In genomic region chr1:24508911-24509310, GRCh38 we compare ENCODE assay signal across 15 cellular contexts. TPM values are rescaled to one million over a fixed set of nuclear protein-coding genes. Genes with fewer than 3 reads are reported as not detected.
DNase-seq lines count a peak whose midpoint lies in the region; ATAC-seq and TF ChIP-seq lines count a peak whose summit lies in the region.
"Had no signal": no experiment of that assay in that cellular context is flagged by ENCODE, and none has a peak within 500 bp of the region (broad histone marks: within the 10 kb centered on the region; RNA-seq: fewer than 3 reads in every experiment).

No MANE protein-coding gene starts in this region.

- peak overlapping the region; percentile 91 for H3K27ac Mint-ChIP-seq in activated CD4-positive, alpha-beta T cell treated with anti-CD3 and anti-CD28 coated beads, Interleukin-2, amount 10 ng/mL, durations not matched to agents 7 days and 5 days
- peak overlapping the region; percentile 92 to 100 (median 98) for H3K27ac Mint-ChIP-seq in CD4-positive, CD25-positive, alpha-beta regulatory T cell
- H3K27ac Mint-ChIP-seq in WTC11: no peak overlapping the region

- no peak overlapping the region for H3K4me3 Mint-ChIP-seq in activated CD4-positive, alpha-beta T cell treated with anti-CD3 and anti-CD28 coated beads, Interleukin-2, amount 10 ng/mL, durations not matched to agents 7 days and 5 days
- peak overlapping the region; percentile 76 to 99 (median 90) for H3K4me3 Mint-ChIP-seq in CD4-positive, CD25-positive, alpha-beta regulatory T cell
- no peak overlapping the region for H3K4me3 Mint-ChIP-seq in WTC11

- H3K9me3 Mint-ChIP-seq in activated CD4-positive, alpha-beta T cell treated with anti-CD3 and anti-CD28 coated beads, Interleukin-2, amount 10 ng/mL, durations not matched to agents 7 days and 5 days: peaks cover 8% of the 10 kb centered on the region
- H3K9me3 Mint-ChIP-seq in CD4-positive, CD25-positive, alpha-beta regulatory T cell: peaks cover 0 to 2% (median 0%) of the 10 kb centered on the region in 7 donors
- H3K9me3 Mint-ChIP-seq in WTC11: no peaks in the 10 kb centered on the region

- POLR2A ChIA-PET in activated CD4-positive, alpha-beta T cell treated with anti-CD3 and anti-CD28 coated beads, Interleukin-2, amount 10 ng/mL, durations not matched to agents 7 days and 5 days (lab: Charles Lee): no interaction called here
- POLR2A ChIA-PET in WTC11 (lab: Charles Lee): no interaction called here

- DNase-seq in activated CD4-positive, alpha-beta T cell treated with anti-CD3 and anti-CD28 coated beads, Interleukin-2, amount 10 ng/mL, durations not matched to agents 7 days and 5 days: no peak
- no peak for DNase-seq in activated CD4-positive, alpha-beta T cell treated with anti-CD3 and anti-CD28 coated beads for 1 hour
- no peak for DNase-seq in CD4-positive, CD25-positive, alpha-beta regulatory T cell
- DNase-seq in WTC11 (ENCODE audit: low spot score): no peak
- DNase-seq in effector memory CD4-positive, alpha-beta T cell: no peak
- no peak for DNase-seq in suprapubic skin (ENCODE audit: low spot score in 2 of 2)
- no peak for DNase-seq in NCI-H524 treated with DMSO at 0.1 percent for 48 hours (lab: John Stamatoyannopoulos, UW)
- DNase-seq: GOT3, KG1, NCI-H1092 treated with DMSO at 0.1 percent for 48 hours, NCI-H1694 treated with DMSO at 0.1 percent for 48 hours had no signal

- no peak for TF ChIP-seq POLR2A in suprapubic skin (IDR thresholded peaks at IDR 0.05)

- no peaks in the 10 kb centered on the region for H3K9me3 ChIP-seq in CD4-positive, CD25-positive, alpha-beta regulatory T cell (ENCODE audit: control insufficient read depth in 2 of 2, low read length in 2 of 2)
- H3K9me3 ChIP-seq in effector memory CD4-positive, alpha-beta T cell (ENCODE audit: control insufficient read depth, low read length): no peaks in the 10 kb centered on the region
- H3K9me3 ChIP-seq in suprapubic skin: no peaks in the 10 kb centered on the region
- H3K9me3 ChIP-seq: BLaER1 treated with 17β-estradiol and CSF1 and Interleukin-3, amounts not matched to agents 10 nM and 100 nM had no signal

- TF ChIP-seq EP300 in suprapubic skin (IDR thresholded peaks at IDR 0.05): no peak

- peak overlapping the region; percentile 97 for H3K27ac ChIP-seq in CD4-positive, CD25-positive, alpha-beta regulatory T cell (ENCODE audit: insufficient read depth, low read length, poor library complexity, severe bottlenecking)
- peak overlapping the region; percentile 97 for H3K27ac ChIP-seq in effector memory CD4-positive, alpha-beta T cell (ENCODE audit: insufficient read depth, low read length, poor library complexity, severe bottlenecking)
- H3K27ac ChIP-seq in suprapubic skin: no peak overlapping the region
- H3K27ac ChIP-seq: BLaER1 treated with 17β-estradiol and CSF1 and Interleukin-3, amounts not matched to agents 10 nM and 100 nM had no signal

- CTCF ChIA-PET in activated CD4-positive, alpha-beta T cell treated with anti-CD3 and anti-CD28 coated beads, Interleukin-2, amount 10 ng/mL, durations not matched to agents 7 days and 5 days (lab: Charles Lee): interaction anchor here (0.7 to 1.7 kb wide), 2 partner anchors 17 to 22 kb away, joined by 3 read pairs; no protein-coding TSS in a partner anchor
- CTCF ChIA-PET in WTC11 (lab: Charles Lee): no interaction called here

- peaks cover 19% of the 10 kb centered on the region for H3K36me3 ChIP-seq in CD4-positive, CD25-positive, alpha-beta regulatory T cell (ENCODE audit: control insufficient read depth, insufficient read depth, low read length)
- peaks cover 12% of the 10 kb centered on the region for H3K36me3 ChIP-seq in effector memory CD4-positive, alpha-beta T cell (ENCODE audit: control insufficient read depth, insufficient read depth, low read length)
- H3K36me3 ChIP-seq in suprapubic skin: no peaks in the 10 kb centered on the region
- H3K36me3 ChIP-seq: BLaER1 treated with 17β-estradiol and CSF1 and Interleukin-3, amounts not matched to agents 10 nM and 100 nM had no signal

- TF ChIP-seq CTCF in WTC11 (IDR thresholded peaks at IDR 0.05) (no peak), suprapubic skin (IDR thresholded peaks at IDR 0.05) (no peak)

- H3K27me3 Mint-ChIP-seq in activated CD4-positive, alpha-beta T cell treated with anti-CD3 and anti-CD28 coated beads, Interleukin-2, amount 10 ng/mL, durations not matched to agents 7 days and 5 days: no peaks in the 10 kb centered on the region
- H3K27me3 Mint-ChIP-seq in CD4-positive, CD25-positive, alpha-beta regulatory T cell: no peaks in the 10 kb centered on the region
- peaks cover 2% of the 10 kb centered on the region for H3K27me3 Mint-ChIP-seq in WTC11 (ENCODE audit: low read depth)

- ATAC-seq in CD4-positive, CD25-positive, alpha-beta regulatory T cell (ENCODE audit: low read depth in 2 of 2): no peak
- ATAC-seq in WTC11 (no peak), HG03460 (IDR thresholded peaks at IDR 0.05; ENCODE audit: unreplicated experiment) (no peak)

- peak overlapping the region; percentile 95 for H3K4me3 ChIP-seq in CD4-positive, CD25-positive, alpha-beta regulatory T cell (ENCODE audit: low read depth, low read length)
- H3K4me3 ChIP-seq in effector memory CD4-positive, alpha-beta T cell (ENCODE audit: insufficient read depth, low read depth, low read length, poor library complexity, severe bottlenecking): no peak overlapping the region
- H3K4me3 ChIP-seq in suprapubic skin: no peak overlapping the region
- H3K4me3 ChIP-seq: BLaER1 treated with 17β-estradiol and CSF1 and Interleukin-3, amounts not matched to agents 10 nM and 100 nM had no signal

- peaks cover 73% of the 10 kb centered on the region for H3K36me3 Mint-ChIP-seq in activated CD4-positive, alpha-beta T cell treated with anti-CD3 and anti-CD28 coated beads, Interleukin-2, amount 10 ng/mL, durations not matched to agents 7 days and 5 days (ENCODE audit: low read depth)
- H3K36me3 Mint-ChIP-seq in CD4-positive, CD25-positive, alpha-beta regulatory T cell: peaks cover 48% of the 10 kb centered on the region
- no peaks in the 10 kb centered on the region for H3K36me3 Mint-ChIP-seq in WTC11

- 96% methylated on average over 5 of the region's 5 CpGs for WGBS in suprapubic skin

- H3K4me1 ChIP-seq in CD4-positive, CD25-positive, alpha-beta regulatory T cell (ENCODE audit: control insufficient read depth, insufficient read depth, low read length, poor library complexity, severe bottlenecking): peaks cover 86% of the 10 kb centered on the region
- H3K4me1 ChIP-seq in effector memory CD4-positive, alpha-beta T cell (ENCODE audit: control insufficient read depth, insufficient read depth, low read length, poor library complexity, severe bottlenecking): peaks cover 81% of the 10 kb centered on the region
- peaks cover 16% of the 10 kb centered on the region for H3K4me1 ChIP-seq in suprapubic skin

- peaks cover 81% of the 10 kb centered on the region for H3K4me1 Mint-ChIP-seq in activated CD4-positive, alpha-beta T cell treated with anti-CD3 and anti-CD28 coated beads, Interleukin-2, amount 10 ng/mL, durations not matched to agents 7 days and 5 days
- H3K4me1 Mint-ChIP-seq in CD4-positive, CD25-positive, alpha-beta regulatory T cell: peaks cover 42 to 86% (median 65%) of the 10 kb centered on the region in 4 donors
- H3K4me1 Mint-ChIP-seq in WTC11: peaks cover 49% of the 10 kb centered on the region

- no peaks in the 10 kb centered on the region for H3K27me3 ChIP-seq in CD4-positive, CD25-positive, alpha-beta regulatory T cell (ENCODE audit: control insufficient read depth, insufficient read depth, low read length)
- H3K27me3 ChIP-seq in effector memory CD4-positive, alpha-beta T cell (replicated peaks; ENCODE audit: control insufficient read depth, insufficient read depth, low read length, poor library complexity, severe bottlenecking): no peaks in the 10 kb centered on the region
- no peaks in the 10 kb centered on the region for H3K27me3 ChIP-seq in suprapubic skin

TF ChIP-seq in WTC11, 78 proteins besides CTCF, POLR2A, EP300 and RAD21 (continues in another document):
- TF ChIP-seq ZBTB43 (CRISPR knock-in tag; IDR thresholded peaks at IDR 0.05) (no peak), NR2C2 (CRISPR knock-in tag; IDR thresholded peaks at IDR 0.05) (no peak), RELA (CRISPR knock-in tag; IDR thresholded peaks at IDR 0.05; ENCODE audit: borderline replicate concordance) (no peak)

RNA-seq across cellular contexts. Expression of gene RCAN3, which starts 6.3 kb away (rescaled TPM):
- total RNA-seq in activated CD4-positive, alpha-beta T cell treated with anti-CD3 and anti-CD28 coated beads, Interleukin-2, amount 10 ng/mL, durations not matched to agents 7 days and 5 days: 100 to 1,000 TPM in 1 of 2 experiments, 10 to 100 TPM in 1; 96.8 to 100 TPM
- total RNA-seq in CD4-positive, CD25-positive, alpha-beta regulatory T cell: 172 TPM
- 100 to 1,000 TPM; 126 to 146 (median 133) TPM for polyA plus RNA-seq in CD4-positive, CD25-positive, alpha-beta regulatory T cell
- total RNA-seq in WTC11 (2021) (16.9 to 23.3 TPM (median 16.9 TPM) in 3 replicates), suprapubic skin (10 to 100 TPM; 27.0 to 29.8 (median 27.5) TPM)

RNA-seq across cellular contexts. Expression of gene NCMAP, which starts 47.0 kb away (rescaled TPM):
- total RNA-seq in activated CD4-positive, alpha-beta T cell treated with anti-CD3 and anti-CD28 coated beads, Interleukin-2, amount 10 ng/mL, durations not matched to agents 7 days and 5 days: not detected
- total RNA-seq in CD4-positive, CD25-positive, alpha-beta regulatory T cell: not detected
- under 1 TPM in 1 of 4 donors, not detected in 3; 0.34 TPM for polyA plus RNA-seq in CD4-positive, CD25-positive, alpha-beta regulatory T cell
- total RNA-seq in WTC11 (2021) (0.26 to 0.41 TPM (median 0.39 TPM) in 3 replicates), suprapubic skin (1 to 10 TPM in 1 of 4 donors, under 1 TPM in 2, not detected in 1; 0.24 to 1.1 (median 0.34) TPM)
- total RNA-seq: A172, M059J had no signal

Comparison
In these comparisons a context has a peak if more than half of its experiments do, and no peak if none do; other contexts are left out.
1. H3K4me3 Mint-ChIP-seq: peak in CD4-positive, CD25-positive, alpha-beta regulatory T cell (4 of 4); none in activated CD4-positive, alpha-beta T cell treated with anti-CD3 and anti-CD28 coated beads, Interleukin-2, amount 10 ng/mL, durations not matched to agents 7 days and 5 days (single experiment) and WTC11 (single experiment).